10 cellular contexts compared by ENCODE assay signal in genomic region chr2:237668440-237668839, GRCh38. TPM values are rescaled to one million over a fixed set of nuclear protein-coding genes. Genes with fewer than 3 reads are reported as not detected.
DNase-seq lines count a peak whose midpoint lies in the region; ATAC-seq and TF ChIP-seq lines count a peak whose summit lies in the region.
"Had no signal": no experiment of that assay in that cellular context is flagged by ENCODE, and none has a peak within 500 bp of the region (broad histone marks: within the 10 kb centered on the region; RNA-seq: fewer than 3 reads in every experiment).

No MANE protein-coding gene starts in this region.

- no peak for TF ChIP-seq RAD21 in IMR-90 (IDR thresholded peaks at IDR 0.05; ENCODE audit: low read length)

- in situ Hi-C loops in IMR-90 (cut with MboI; ENCODE audit: low sequenced_read_pairs) (no loop called here), HAP-1 (cut with MboI; ENCODE audit: low sequenced_read_pairs) (no loop called here), transverse colon (cut with MboI; ENCODE audit: low pct_ligation_motif_present in 1 of 4, low pct_unique_long_range_greater_than_20kb in 1 of 4, low sequenced_read_pairs in 3 of 4) (no loop called here)

- no peaks in the 10 kb centered on the region for H3K9me3 ChIP-seq in IMR-90 (ENCODE audit: control insufficient read depth, insufficient read depth, low read length)
- H3K9me3 ChIP-seq in uterus: no peaks in the 10 kb centered on the region
- H3K9me3 ChIP-seq in HAP-1: no peaks in the 10 kb centered on the region
- H3K9me3 ChIP-seq in transverse colon: no peaks in the 10 kb centered on the region

- H3K9me3 Mint-ChIP-seq in chondrocyte (ENCODE audit: low read depth): no peaks in the 10 kb centered on the region
- no peaks in the 10 kb centered on the region for H3K9me3 Mint-ChIP-seq in progenitor cell of endocrine pancreas (ENCODE audit: low read depth)

- no peak for TF ChIP-seq POLR2A in IMR-90 (IDR thresholded peaks at IDR 0.05; ENCODE audit: low read depth, low read length)
- TF ChIP-seq POLR2A in uterus (IDR thresholded peaks at IDR 0.05): no peak
- TF ChIP-seq POLR2A in transverse colon (IDR thresholded peaks at IDR 0.05): no peak

- peaks cover 32% of the 10 kb centered on the region for H3K9me1 ChIP-seq in IMR-90 (ENCODE audit: insufficient read depth, low read length)

- peak overlapping the region; percentile 51 for H3K27ac Mint-ChIP-seq in chondrocyte (ENCODE audit: unreplicated experiment)
- H3K27ac Mint-ChIP-seq in progenitor cell of endocrine pancreas: peak overlapping the region; percentile 72

- no peak overlapping the region for H2AFZ ChIP-seq in IMR-90 (replicated peaks; ENCODE audit: low read length, poor library complexity)

- peak overlapping the region; percentile 75; the same call in 1 of the 2 replicates for H3K4ac ChIP-seq in IMR-90 (ENCODE audit: low read depth, low read length)

- H2AK5ac ChIP-seq in IMR-90 (ENCODE audit: low read depth, low read length): peak overlapping the region; percentile 85

- no peak overlapping the region for H2BK5ac ChIP-seq in IMR-90 (ENCODE audit: low read depth, low read length, poor library complexity, severe bottlenecking)

- peak overlapping the region; percentile 61; the same call in 1 of the 3 replicates for H2BK15ac ChIP-seq in IMR-90 (ENCODE audit: low read depth, low read length)

- H3K23ac ChIP-seq in IMR-90 (ENCODE audit: low read depth, low read length): peak overlapping the region; percentile 59; the same call in 1 of the 2 replicates

- CTCF ChIA-PET in IMR-90 (lab: Yijun Ruan, JAX): no interaction called here

- peaks cover 36 to 70% of the 10 kb centered on the region in 2 experiments for H3K79me1 ChIP-seq in IMR-90 (ENCODE audit: low read depth in 1 of 2, low read length in 2 of 2)

- no TSS peak for BruUV-seq in IMR-90 (replicated peaks; lab: Mats Ljungman, UMichigan)

- peaks cover 13% of the 10 kb centered on the region for H4K20me1 ChIP-seq in IMR-90 (ENCODE audit: insufficient read depth, low read length)

- peak overlapping the region; percentile 79; the same call in 1 of the 2 replicates for H2BK20ac ChIP-seq in IMR-90 (ENCODE audit: low read depth, low read length)

- no peaks in the 10 kb centered on the region for H3K27me3 ChIP-seq in IMR-90 (ENCODE audit: control insufficient read depth, insufficient read depth, low read length)
- H3K27me3 ChIP-seq in uterus: no peaks in the 10 kb centered on the region
- H3K27me3 ChIP-seq in HAP-1 (ENCODE audit: low read depth): no peaks in the 10 kb centered on the region
- H3K27me3 ChIP-seq in transverse colon: no peaks in the 10 kb centered on the region

- H3K4me3 Mint-ChIP-seq in chondrocyte (ENCODE audit: unreplicated experiment) (no peak overlapping the region), progenitor cell of endocrine pancreas (ENCODE audit: low read depth) (no peak overlapping the region)

- peak overlapping the region; percentile 49 for H3K27ac ChIP-seq in IMR-90 (ENCODE audit: insufficient read depth, low read length)
- peak overlapping the region; percentile 92 to 97 for H3K27ac ChIP-seq in uterus
- H3K27ac ChIP-seq in transverse colon: no peak overlapping the region

- peak overlapping the region; percentile 30; the same call in 1 of the 2 replicates for H4K5ac ChIP-seq in IMR-90 (ENCODE audit: low read depth, low read length)

- no peaks in the 10 kb centered on the region for H3K27me3 Mint-ChIP-seq in chondrocyte (ENCODE audit: low read depth)
- no peaks in the 10 kb centered on the region for H3K27me3 Mint-ChIP-seq in progenitor cell of endocrine pancreas

- no peak for DNase-seq in IMR-90
- no peak for DNase-seq in chondrocyte (ENCODE audit: low spot score)
- no peak for DNase-seq in progenitor cell of endocrine pancreas (ENCODE audit: low spot score, unreplicated experiment)
- DNase-seq in uterus: no peak
- DNase-seq in HAP-1 (ENCODE audit: low spot score in 2 of 2): no peak
- no peak for DNase-seq in transverse colon
- DNase-seq: DMS 273 treated with DMSO at 0.1 percent for 48 hours, NCI-H1436 treated with DMSO at 0.1 percent for 48 hours, NCI-H526 had no signal

- no peak overlapping the region; the same call in 1 of the 2 replicates for H3K9ac ChIP-seq in IMR-90 (ENCODE audit: low read depth, low read length)

- WGBS in IMR-90 (ENCODE audit: extremely low coverage in 2 of 2, insufficient read length in 1 of 2), 2 experiments: 100% methylated on average over 1 of the region's 6 CpGs; no CpG with 5 or more reads in 1 of the 2 experiments
- WGBS in transverse colon (ENCODE audit: low coverage in 1 of 2), 2 donors: 73 to 90% methylated on average over 1 to 6 of the region's 6 CpGs

- no peak for TF ChIP-seq EP300 in transverse colon (IDR thresholded peaks at IDR 0.05; ENCODE audit: low read depth)

- intact Hi-C loops in IMR-90 (cut with micrococcal nuclease): loop anchor here (5.0 kb wide), 1 partner anchor 156 kb away; no protein-coding TSS in a partner anchor
- intact Hi-C loops in uterus (cut with DNase I; ENCODE audit: low total_unique reads): no loop called here
- intact Hi-C loops in transverse colon (cut with DNase I; ENCODE audit: low total_unique reads): no loop called here

- H3K36me3 Mint-ChIP-seq in chondrocyte (ENCODE audit: low read depth): peaks cover 7% of the 10 kb centered on the region
- H3K36me3 Mint-ChIP-seq in progenitor cell of endocrine pancreas (ENCODE audit: insufficient read depth): peaks cover 7% of the 10 kb centered on the region

- H2BK120ac ChIP-seq in IMR-90 (ENCODE audit: low read depth, low read length): peak overlapping the region; percentile 77; the same call in 1 of the 2 replicates

- peak overlapping the region; percentile 51 for H2AK9ac ChIP-seq in IMR-90 (replicated peaks; ENCODE audit: low read depth, low read length, poor library complexity)

- H4K91ac ChIP-seq in IMR-90 (ENCODE audit: insufficient read depth, low read depth, low read length): peak overlapping the region; percentile 62; the same call in 1 of the 2 replicates

- ATAC-seq in IMR-90 (ENCODE audit: low read depth) (no peak), GM19452 (IDR thresholded peaks at IDR 0.05; ENCODE audit: unreplicated experiment) (no peak)

- dilution Hi-C loops in IMR-90 (cut with HindIII; ENCODE audit: low sequenced_read_pairs, unreplicated experiment): no loop called here

- H3K4me2 ChIP-seq in IMR-90 (ENCODE audit: low read depth, low read length): no peak overlapping the region

- TF ChIP-seq CTCF in IMR-90 (conservative IDR thresholded peaks at IDR 0.05; ENCODE audit: low read depth, low read length) (no peak), chondrocyte (IDR thresholded peaks at IDR 0.05) (no peak), progenitor cell of endocrine pancreas (IDR thresholded peaks at IDR 0.05; ENCODE audit: unreplicated experiment) (no peak), uterus (IDR thresholded peaks at IDR 0.05) (no peak), transverse colon (IDR thresholded peaks at IDR 0.05) (no peak)

- H3K4me1 ChIP-seq in IMR-90 (ENCODE audit: control insufficient read depth, insufficient read depth, low read length) (peaks cover 29% of the 10 kb centered on the region), uterus (peaks cover 13% of the 10 kb centered on the region in 2 donors), HAP-1 (peaks cover 11% of the 10 kb centered on the region), transverse colon (peaks cover 9 to 33% (median 17%) of the 10 kb centered on the region in 4 donors)

- H3K36me3 ChIP-seq in IMR-90 (ENCODE audit: control insufficient read depth, insufficient read depth, low read length): peaks cover 2% of the 10 kb centered on the region; the same call in 1 of the 2 replicates
- H3K36me3 ChIP-seq in uterus: no peaks in the 10 kb centered on the region
- no peaks in the 10 kb centered on the region for H3K36me3 ChIP-seq in HAP-1 (replicated peaks)
- no peaks in the 10 kb centered on the region for H3K36me3 ChIP-seq in transverse colon

- H3K4me1 Mint-ChIP-seq in chondrocyte (ENCODE audit: low read depth) (peaks cover 41% of the 10 kb centered on the region), progenitor cell of endocrine pancreas (ENCODE audit: low read depth) (peaks cover 20% of the 10 kb centered on the region)

- H3K14ac ChIP-seq in IMR-90 (replicated peaks; ENCODE audit: low read depth, low read length): peak overlapping the region; percentile 60; the same call in 1 of the 2 replicates

- H3K56ac ChIP-seq in IMR-90 (ENCODE audit: extremely low read depth, insufficient read depth, low read length): no peak overlapping the region

- H4K8ac ChIP-seq in IMR-90 (ENCODE audit: low read depth in 2 of 2, low read length in 2 of 2): peak overlapping the region in 1 of 2 experiments; percentile 50; a peak in 1 of 4 replicates

- H3K4me3 ChIP-seq in IMR-90 (ENCODE audit: insufficient read depth, low read depth, low read length) (no peak overlapping the region), uterus (no peak overlapping the region), HAP-1 (no peak overlapping the region), transverse colon (no peak overlapping the region)

- POLR2A ChIA-PET in IMR-90 (lab: Charles Lee; ENCODE audit: unreplicated experiment): no interaction called here

- H3K18ac ChIP-seq in IMR-90 (ENCODE audit: low read depth, low read length): no peak overlapping the region

TF ChIP-seq in IMR-90, 13 proteins besides CTCF, POLR2A, EP300 and RAD21:
- TF ChIP-seq RCOR1 (IDR thresholded peaks at IDR 0.05; ENCODE audit: insufficient replicate concordance, low read length): no peak
- TF ChIP-seq SMC3 (IDR thresholded peaks at IDR 0.05; ENCODE audit: low read depth, low read length): no peak
- TF ChIP-seq BHLHE40 (IDR thresholded peaks at IDR 0.05; ENCODE audit: low read depth, low read length): no peak

RNA-seq across cellular contexts. Expression of gene LRRFIP1, which starts 41.1 kb away (rescaled TPM):
- total RNA-seq in IMR-90 (2012; rRNA removed): 52.2 and 63.0 TPM in 2 replicates
- polyA plus RNA-seq in IMR-90 (2012; rRNA removed): 47.4 and 54.4 TPM in 2 replicates
- polyA plus RNA-seq in IMR-90 (2012; cell fraction: cytosol; rRNA removed): 22.4 and 32.2 TPM in 2 replicates
- 26.6 and 80.9 TPM in 2 replicates for polyA plus RNA-seq in IMR-90 (2012; cell fraction: nucleus; rRNA removed; ENCODE audit: low replicate concordance)
- total RNA-seq in chondrocyte: 84.7 to 97.5 TPM (median 91.5 TPM) in 3 replicates
- total RNA-seq in progenitor cell of endocrine pancreas: 68.6 and 71.4 TPM in 2 replicates
- 100 to 1,000 TPM in 2 of 4 donors, 10 to 100 TPM in 2; 62.8 to 199 (median 121) TPM for total RNA-seq in uterus
- 100 to 1,000 TPM in 3 of 4 donors, 10 to 100 TPM in 1; 98.5 to 147 (median 122) TPM for total RNA-seq in transverse colon

Comparison
In these comparisons a context has a peak if more than half of its experiments do, and no peak if none do; other contexts are left out.
1. H3K27ac ChIP-seq: peak in IMR-90 (single experiment) and uterus (2 of 2); none in transverse colon (0 of 4).